14 cellular contexts compared by ENCODE assay signal in genomic region chr5:9337908-9338307, GRCh38.
DNase-seq lines count a peak whose midpoint lies in the region; FAIRE-seq and TF ChIP-seq lines count a peak whose summit lies in the region.
"Had no signal": no experiment of that assay in that cellular context is flagged by ENCODE, and none has a peak within 500 bp of the region (broad histone marks: within the 10 kb centered on the region; RNA-seq: fewer than 3 reads in every experiment).

No MANE protein-coding gene starts in this region.

- H3K4me3 Mint-ChIP-seq in activated T-cell treated with anti-CD3 and anti-CD28 coated beads, Interleukin-2, amount 50 U/mL, for 24 hours, result no peak overlapping the region
- H3K4me3 Mint-ChIP-seq in CD8-positive, alpha-beta memory T cell, result no peak overlapping the region

- no peaks in the 10 kb centered on the region for H3K27me3 Mint-ChIP-seq in activated T-cell treated with anti-CD3 and anti-CD28 coated beads, Interleukin-2, amount 50 U/mL, for 24 hours
- no peaks in the 10 kb centered on the region for H3K27me3 Mint-ChIP-seq in CD8-positive, alpha-beta memory T cell

- no peak for TF ChIP-seq POLR2A in testis (IDR thresholded peaks at IDR 0.05)

- peak; percentile 70 for DNase-seq in AG08395 (ENCODE audit: low spot score)
- DNase-seq in LHCN-M2 (ENCODE audit: low read depth), result peak; percentile 71
- DNase-seq in dedifferentiated amniotic fluid mesenchymal stem cell (ENCODE audit: extremely low spot score), result peak; percentile 74
- peak; percentile 79 for DNase-seq in mesenchymal stem cell
- no peak for DNase-seq in activated T-cell treated with anti-CD3 and anti-CD28 coated beads, Interleukin-2, amount 50 U/mL, for 24 hours
- no peak for DNase-seq in CD8-positive, alpha-beta memory T cell
- DNase-seq in testis, result no peak
- no peak for DNase-seq in D721Med (ENCODE audit: insufficient read length, low spot score)
- DNase-seq: activated CD8-positive, alpha-beta memory T cell treated with anti-CD3 and anti-CD28 coated beads for 24 hours; psoas muscle had no signal

- no peak overlapping the region for H3K23ac ChIP-seq in mesenchymal stem cell (ENCODE audit: low read length in 2 of 2)

- no peak overlapping the region for H2AK5ac ChIP-seq in mesenchymal stem cell (ENCODE audit: low read length, severe bottlenecking)

- H3K9me3 Mint-ChIP-seq in activated T-cell treated with anti-CD3 and anti-CD28 coated beads, Interleukin-2, amount 50 U/mL, for 24 hours, result peaks cover 13% of the 10 kb centered on the region
- peaks cover 4 to 15% (median 8%) of the 10 kb centered on the region in 5 donors for H3K9me3 Mint-ChIP-seq in CD8-positive, alpha-beta memory T cell

- H3K18ac ChIP-seq in mesenchymal stem cell (ENCODE audit: low read depth in 1 of 2, low read length in 2 of 2), result no peak overlapping the region

- no peak overlapping the region for H2BK15ac ChIP-seq in mesenchymal stem cell (ENCODE audit: low read depth, poor library complexity, severe bottlenecking)

- no peak overlapping the region for H4K91ac ChIP-seq in mesenchymal stem cell (ENCODE audit: low read length)

- no peak overlapping the region for H3K14ac ChIP-seq in mesenchymal stem cell (ENCODE audit: low read length in 2 of 2)

- WGBS in mesenchymal stem cell, result 27% methylated on average over 2 of the region's 2 CpGs
- WGBS in testis, 2 donors, result 52 to 74% methylated on average over 2 of the region's 2 CpGs

- no peaks in the 10 kb centered on the region for H3K9me3 ChIP-seq in mesenchymal stem cell (ENCODE audit: control insufficient read depth, low read length)
- no peaks in the 10 kb centered on the region for H3K9me3 ChIP-seq in CD8-positive, alpha-beta memory T cell (ENCODE audit: low read length)
- no peaks in the 10 kb centered on the region for H3K9me3 ChIP-seq in testis
- H3K9me3 ChIP-seq: psoas muscle, thoracic aorta had no signal

- H3K4me1 Mint-ChIP-seq in activated T-cell treated with anti-CD3 and anti-CD28 coated beads, Interleukin-2, amount 50 U/mL, for 24 hours (ENCODE audit: low read depth), result no peaks in the 10 kb centered on the region
- H3K4me1 Mint-ChIP-seq in CD8-positive, alpha-beta memory T cell, result no peaks in the 10 kb centered on the region

- TF ChIP-seq CTCF in testis (IDR thresholded peaks at IDR 0.05) (no peak), D721Med (IDR thresholded peaks at IDR 0.05; ENCODE audit: insufficient read depth, missing control alignments) (no peak)

- H3K36me3 Mint-ChIP-seq in activated T-cell treated with anti-CD3 and anti-CD28 coated beads, Interleukin-2, amount 50 U/mL, for 24 hours (ENCODE audit: low read depth), result no peaks in the 10 kb centered on the region
- no peaks in the 10 kb centered on the region for H3K36me3 Mint-ChIP-seq in CD8-positive, alpha-beta memory T cell
- H3K36me3 Mint-ChIP-seq: activated naive CD4-positive, alpha-beta T cell treated with anti-CD3 and anti-CD28 coated beads, Interleukin-2, amount 50 U/mL, for 72 hours had no signal

- H3K79me1 ChIP-seq in mesenchymal stem cell (replicated peaks; ENCODE audit: low read length, poor library complexity, severe bottlenecking), result peaks cover 18% of the 10 kb centered on the region

- H3K9ac ChIP-seq in mesenchymal stem cell (ENCODE audit: low read length), result no peak overlapping the region

- H3K4me3 ChIP-seq in mesenchymal stem cell (ENCODE audit: insufficient read depth in 1 of 2, low read depth in 1 of 2, low read length in 2 of 2) (no peak overlapping the region), testis (no peak overlapping the region)
- no peak overlapping the region for H3K4me3 ChIP-seq in CD8-positive, alpha-beta memory T cell (ENCODE audit: low read length)
- H3K4me3 ChIP-seq: psoas muscle, thoracic aorta had no signal

- H3K4me2 ChIP-seq in mesenchymal stem cell (ENCODE audit: low read length, poor library complexity, severe bottlenecking), result no peak overlapping the region

- H3K27ac ChIP-seq in mesenchymal stem cell (ENCODE audit: low read length, poor library complexity, severe bottlenecking), result peak overlapping the region; percentile 36
- no peak overlapping the region for H3K27ac ChIP-seq in CD8-positive, alpha-beta memory T cell (ENCODE audit: low read depth, low read length)
- no peak overlapping the region for H3K27ac ChIP-seq in testis
- H3K27ac ChIP-seq: psoas muscle, thoracic aorta had no signal

- H2AFZ ChIP-seq in mesenchymal stem cell (ENCODE audit: low read depth, low read length), result no peak overlapping the region

- POLR2A ChIA-PET in CD8-positive, alpha-beta memory T cell (lab: Charles Lee), result no interaction called here

- H3K36me3 ChIP-seq in mesenchymal stem cell (ENCODE audit: control insufficient read depth in 1 of 2, insufficient read depth in 2 of 2, low read depth in 1 of 2, low read length in 2 of 2) (peaks cover 0 to 2% of the 10 kb centered on the region in 2 experiments), testis (ENCODE audit: low read depth, missing control alignments) (no peaks in the 10 kb centered on the region)
- no peaks in the 10 kb centered on the region for H3K36me3 ChIP-seq in CD8-positive, alpha-beta memory T cell (ENCODE audit: insufficient read depth, low read length)
- H3K36me3 ChIP-seq: thoracic aorta had no signal

- no peak overlapping the region for H2BK5ac ChIP-seq in mesenchymal stem cell (ENCODE audit: low read depth, low read length, poor library complexity, severe bottlenecking)

- no peak overlapping the region for H4K8ac ChIP-seq in mesenchymal stem cell (ENCODE audit: low read length)

- no peak overlapping the region for H2BK12ac ChIP-seq in mesenchymal stem cell (ENCODE audit: low read length in 2 of 2)

- CTCF ChIA-PET in CD8-positive, alpha-beta memory T cell (lab: Charles Lee), result no interaction called here

- no peaks in the 10 kb centered on the region for H3K4me1 ChIP-seq in mesenchymal stem cell (ENCODE audit: control insufficient read depth, insufficient read depth, low read depth, low read length)
- H3K4me1 ChIP-seq in CD8-positive, alpha-beta memory T cell (ENCODE audit: insufficient read depth, low read length), result no peaks in the 10 kb centered on the region
- no peaks in the 10 kb centered on the region for H3K4me1 ChIP-seq in testis
- H3K4me1 ChIP-seq: psoas muscle had no signal

- H3K27me3 ChIP-seq in mesenchymal stem cell (ENCODE audit: control insufficient read depth in 1 of 2, insufficient read depth in 1 of 2, low read length in 2 of 2) (no peaks in the 10 kb centered on the region), testis (no peaks in the 10 kb centered on the region)
- H3K27me3 ChIP-seq in CD8-positive, alpha-beta memory T cell (ENCODE audit: insufficient read depth, low read length, poor library complexity, severe bottlenecking), result no peaks in the 10 kb centered on the region

- no peak for FAIRE-seq in D721Med (lab: Jason Lieb, UNC)
- FAIRE-seq: G401.6, RCC 7860 had no signal

- intact Hi-C loops in testis (cut with DNase I; ENCODE audit: low total_unique reads), result no loop called here

- H3K27ac Mint-ChIP-seq in activated T-cell treated with anti-CD3 and anti-CD28 coated beads, Interleukin-2, amount 50 U/mL, for 24 hours, result no peak overlapping the region
- H3K27ac Mint-ChIP-seq in CD8-positive, alpha-beta memory T cell, result no peak overlapping the region
- H3K27ac Mint-ChIP-seq: activated naive CD4-positive, alpha-beta T cell treated with anti-CD3 and anti-CD28 coated beads, Interleukin-2, amount 50 U/mL, for 72 hours had no signal

- H3K4ac ChIP-seq in mesenchymal stem cell (ENCODE audit: low read depth in 1 of 2, low read length in 2 of 2), result no peak overlapping the region

- H2BK120ac ChIP-seq in mesenchymal stem cell (ENCODE audit: low read depth, low read length), result no peak overlapping the region

Comparison
In these comparisons a context has a peak if more than half of its experiments do, and no peak if none do; other contexts are left out.
1. DNase-seq: peak in AG08395 (single experiment), LHCN-M2 (single experiment), dedifferentiated amniotic fluid mesenchymal stem cell (single experiment) and mesenchymal stem cell (single experiment); none in activated T-cell treated with anti-CD3 and anti-CD28 coated beads, Interleukin-2, amount 50 U/mL, for 24 hours (single experiment), CD8-positive, alpha-beta memory T cell (0 of 5), testis (single experiment) and D721Med (single experiment).